Comparison of ENCODE assay signal across 8 cellular contexts in genomic region chr9:112380771-112381181, GRCh38. TPM values are rescaled to one million over a fixed set of nuclear protein-coding genes. Genes with fewer than 3 reads are reported as not detected.
DNase-seq lines count a peak whose midpoint lies in the region; ATAC-seq and TF ChIP-seq lines count a peak whose summit lies in the region.

No MANE protein-coding gene starts in this region.

- no peaks in the 10 kb centered on the region for H3K9me3 Mint-ChIP-seq in CD8-positive, alpha-beta memory T cell
- H3K9me3 Mint-ChIP-seq in activated naive CD8-positive, alpha-beta T cell treated with anti-CD3 and anti-CD28 coated beads, Interleukin-2, amount 10 ng/mL, durations not matched to agents 7 days and 5 days: no peaks in the 10 kb centered on the region

- H2AFZ ChIP-seq in hepatocyte (peak overlapping the region; percentile 68), smooth muscle cell (ENCODE audit: low read depth) (peak overlapping the region; percentile 88)

- WGBS in hepatocyte (ENCODE audit: low lambda C conversion rate, missing lambda C conversion rate): 41% methylated on average over 6 of the region's 6 CpGs
- WGBS in smooth muscle cell (ENCODE audit: low lambda C conversion rate): 69% methylated on average over 6 of the region's 6 CpGs

- H3K27ac ChIP-seq in CD8-positive, alpha-beta memory T cell (ENCODE audit: low read depth, low read length): peak overlapping the region; percentile 87
- H3K27ac ChIP-seq in hepatocyte (peak overlapping the region; percentile 95), smooth muscle cell (ENCODE audit: low read depth) (peak overlapping the region; percentile 92)

- peak overlapping the region; percentile 97 to 99 (median 99) for H3K4me3 Mint-ChIP-seq in CD8-positive, alpha-beta memory T cell
- H3K4me3 Mint-ChIP-seq in activated naive CD8-positive, alpha-beta T cell treated with anti-CD3 and anti-CD28 coated beads, Interleukin-2, amount 10 ng/mL, durations not matched to agents 7 days and 5 days: peak overlapping the region; percentile 99

- H4K20me1 ChIP-seq in hepatocyte (ENCODE audit: insufficient read depth, poor library complexity, severe bottlenecking): peaks cover 2% of the 10 kb centered on the region
- H4K20me1 ChIP-seq in smooth muscle cell (ENCODE audit: low read depth): peaks cover 25% of the 10 kb centered on the region

- peaks cover 35 to 64% (median 53%) of the 10 kb centered on the region in 3 donors for H3K4me1 Mint-ChIP-seq in CD8-positive, alpha-beta memory T cell
- peaks cover 42% of the 10 kb centered on the region for H3K4me1 Mint-ChIP-seq in activated naive CD8-positive, alpha-beta T cell treated with anti-CD3 and anti-CD28 coated beads, Interleukin-2, amount 10 ng/mL, durations not matched to agents 7 days and 5 days

- no peaks in the 10 kb centered on the region for H3K36me3 ChIP-seq in CD8-positive, alpha-beta memory T cell (ENCODE audit: insufficient read depth, low read length)
- no peaks in the 10 kb centered on the region for H3K36me3 ChIP-seq in hepatocyte (replicated peaks; ENCODE audit: insufficient read depth, low read depth)
- H3K36me3 ChIP-seq in smooth muscle cell (ENCODE audit: low read depth): no peaks in the 10 kb centered on the region

- peak overlapping the region; percentile 70 to 98 (median 90) for H3K27ac Mint-ChIP-seq in CD8-positive, alpha-beta memory T cell
- peak overlapping the region; percentile 98 for H3K27ac Mint-ChIP-seq in activated naive CD8-positive, alpha-beta T cell treated with anti-CD3 and anti-CD28 coated beads, Interleukin-2, amount 10 ng/mL, durations not matched to agents 7 days and 5 days

- H3K4me1 ChIP-seq in CD8-positive, alpha-beta memory T cell (ENCODE audit: insufficient read depth, low read length): peaks cover 20% of the 10 kb centered on the region
- H3K4me1 ChIP-seq in hepatocyte (ENCODE audit: insufficient read depth) (peaks cover 36% of the 10 kb centered on the region), smooth muscle cell (ENCODE audit: low read depth) (peaks cover 14% of the 10 kb centered on the region)

- peak overlapping the region; percentile 79 for H3K4me3 ChIP-seq in CD8-positive, alpha-beta memory T cell (ENCODE audit: low read length)
- H3K4me3 ChIP-seq in Jurkat, Clone E6-1 (ENCODE audit: low read length): peak overlapping the region; percentile 89
- peak overlapping the region; percentile 50 for H3K4me3 ChIP-seq in hepatocyte
- H3K4me3 ChIP-seq in smooth muscle cell: peak overlapping the region; percentile 82

- peak overlapping the region; percentile 85 for H3K9ac ChIP-seq in smooth muscle cell (ENCODE audit: low read depth)

- H3K79me2 ChIP-seq in hepatocyte (peaks cover 70% of the 10 kb centered on the region), smooth muscle cell (ENCODE audit: low read depth) (peaks cover 15% of the 10 kb centered on the region)

- H3K9me3 ChIP-seq in CD8-positive, alpha-beta memory T cell (ENCODE audit: low read length): no peaks in the 10 kb centered on the region
- H3K9me3 ChIP-seq in hepatocyte (ENCODE audit: low read depth): no peaks in the 10 kb centered on the region
- no peaks in the 10 kb centered on the region for H3K9me3 ChIP-seq in smooth muscle cell (replicated peaks; ENCODE audit: low read depth)

- POLR2A ChIA-PET in CD8-positive, alpha-beta memory T cell (lab: Charles Lee): interaction anchor here (1.0 to 2.1 kb wide), 2 partner anchors 63 to 106 kb away, joined by 3 to 16 read pairs; partner anchors contain the start of gene KIAA1958
- POLR2A ChIA-PET in activated naive CD8-positive, alpha-beta T cell treated with anti-CD3 and anti-CD28 coated beads, Interleukin-2, amount 10 ng/mL, durations not matched to agents 7 days and 5 days (lab: Charles Lee): interaction anchor here (1.0 to 2.7 kb wide), 6 partner anchors 48 to 370 kb away, joined by 3 to 26 read pairs (median 14); partner anchors contain the start of genes INIP, KIAA1958, PTBP3 and SNX30

- ATAC-seq in activated naive CD8-positive, alpha-beta T cell treated with anti-CD3 and anti-CD28 coated beads, Interleukin-2, amount 10 ng/mL, durations not matched to agents 7 days and 5 days (ENCODE audit: low read depth): no peak
- no peak for ATAC-seq in GM19395 (IDR thresholded peaks at IDR 0.05; ENCODE audit: unreplicated experiment)

- peaks cover 5% of the 10 kb centered on the region for H3F3A ChIP-seq in smooth muscle cell (ENCODE audit: low read depth)

- no peaks in the 10 kb centered on the region for H3K9me2 ChIP-seq in hepatocyte (replicated peaks; ENCODE audit: insufficient read depth)

- peaks cover 0 to 14% (median 2%) of the 10 kb centered on the region in 3 donors for H3K36me3 Mint-ChIP-seq in CD8-positive, alpha-beta memory T cell
- peaks cover 8% of the 10 kb centered on the region for H3K36me3 Mint-ChIP-seq in activated naive CD8-positive, alpha-beta T cell treated with anti-CD3 and anti-CD28 coated beads, Interleukin-2, amount 10 ng/mL, durations not matched to agents 7 days and 5 days

- no peaks in the 10 kb centered on the region for H3K27me3 ChIP-seq in CD8-positive, alpha-beta memory T cell (ENCODE audit: insufficient read depth, low read length, poor library complexity, severe bottlenecking)
- H3K27me3 ChIP-seq in hepatocyte (no peaks in the 10 kb centered on the region), smooth muscle cell (ENCODE audit: low read depth) (no peaks in the 10 kb centered on the region)

- CTCF ChIA-PET in CD8-positive, alpha-beta memory T cell (lab: Charles Lee): no interaction called here

- TF ChIP-seq CTCF in hepatocyte (IDR thresholded peaks at IDR 0.05; ENCODE audit: poor library complexity) (no peak), smooth muscle cell (IDR thresholded peaks at IDR 0.05; ENCODE audit: borderline replicate concordance, insufficient read depth, poor library complexity, severe bottlenecking) (no peak)

- H3K4me2 ChIP-seq in hepatocyte: peak overlapping the region; percentile 74
- peak overlapping the region; percentile 84 for H3K4me2 ChIP-seq in smooth muscle cell

- peak in 2 of 5 donors; percentile 7 to 27 for DNase-seq in CD8-positive, alpha-beta memory T cell
- DNase-seq in Jurkat, Clone E6-1 (ENCODE audit: low read depth, low spot score): no peak
- no peak for DNase-seq in activated naive CD8-positive, alpha-beta T cell treated with anti-CD3 and anti-CD28 coated beads, Interleukin-2, amount 10 ng/mL, durations not matched to agents 7 days and 5 days
- peak; percentile 34 for DNase-seq in hepatocyte (ENCODE audit: low spot score)
- DNase-seq in smooth muscle cell (lab: John Stamatoyannopoulos, UW; ENCODE audit: unreplicated experiment): no peak
- no peak for DNase-seq in T1000 (lab: John Stamatoyannopoulos, UW)
- no peak for DNase-seq in NCI-H446 treated with DMSO at 0.1 percent for 48 hours (lab: John Stamatoyannopoulos, UW)

- H3K27me3 Mint-ChIP-seq in CD8-positive, alpha-beta memory T cell: no peaks in the 10 kb centered on the region
- no peaks in the 10 kb centered on the region for H3K27me3 Mint-ChIP-seq in activated naive CD8-positive, alpha-beta T cell treated with anti-CD3 and anti-CD28 coated beads, Interleukin-2, amount 10 ng/mL, durations not matched to agents 7 days and 5 days

RNA-seq across cellular contexts. Expression of gene HSDL2, which starts 0.9 kb away (rescaled TPM):
- total RNA-seq in CD8-positive, alpha-beta memory T cell: 10 to 100 TPM; 14.9 to 17.9 TPM
- polyA plus RNA-seq in CD8-positive, alpha-beta memory T cell: 17.0 TPM
- 34.0 TPM for polyA plus RNA-seq in Jurkat, Clone E6-1 (2012; ENCODE audit: insufficient read depth, insufficient read length)
- total RNA-seq in activated naive CD8-positive, alpha-beta T cell treated with anti-CD3 and anti-CD28 coated beads, Interleukin-2, amount 10 ng/mL, durations not matched to agents 7 days and 5 days: 10 to 100 TPM; 20.1 to 21.6 TPM
- 97.3 and 97.6 TPM in 2 replicates for total RNA-seq in hepatocyte
- 36.0 and 50.0 TPM in 2 replicates for polyA plus RNA-seq in hepatocyte
- 18.7 and 19.4 TPM in 2 replicates for total RNA-seq in smooth muscle cell
- polyA plus RNA-seq in smooth muscle cell: 8.7 and 13.6 TPM in 2 replicates

RNA-seq across cellular contexts. Expression of gene PTBP3, which starts 47.4 kb away (rescaled TPM):
- total RNA-seq in CD8-positive, alpha-beta memory T cell: 100 to 1,000 TPM; 118 to 124 TPM
- polyA plus RNA-seq in CD8-positive, alpha-beta memory T cell: 45.0 TPM
- 35.6 TPM for polyA plus RNA-seq in Jurkat, Clone E6-1 (2012; ENCODE audit: insufficient read depth, insufficient read length)
- total RNA-seq in activated naive CD8-positive, alpha-beta T cell treated with anti-CD3 and anti-CD28 coated beads, Interleukin-2, amount 10 ng/mL, durations not matched to agents 7 days and 5 days: 100 to 1,000 TPM; 144 to 155 TPM
- total RNA-seq in hepatocyte (57.7 and 64.5 TPM in 2 replicates), smooth muscle cell (51.5 and 53.2 TPM in 2 replicates)
- polyA plus RNA-seq in hepatocyte (13.4 and 13.7 TPM in 2 replicates), smooth muscle cell (9.5 and 14.7 TPM in 2 replicates)
